In genomic region chr1:51072651-51073050, GRCh38 we compare ENCODE assay signal across 35 cellular contexts. TPM values are rescaled to one million over a fixed set of nuclear protein-coding genes. Genes with fewer than 3 reads are reported as not detected.
"Had no signal": no experiment of that assay in that cellular context is flagged by ENCODE, and none has a peak within 500 bp of the region (broad histone marks: within the 10 kb centered on the region; RNA-seq: fewer than 3 reads in every experiment).

No MANE protein-coding gene starts in this region.

- H3K4me2 ChIP-seq: neural progenitor cell, smooth muscle cell had no signal

- H3K36me3 ChIP-seq: neural progenitor cell, ovary, spleen, suprapubic skin, tibial artery, transverse colon, upper lobe of right lung, uterus had no signal

- H3K27ac ChIP-seq: neural progenitor cell, ovary, parathyroid adenoma, psoas muscle, skin epidermis, spleen, suprapubic skin, testis, tibial artery, transverse colon, upper lobe of right lung, uterus had no signal

- H3K27me3 ChIP-seq: neural progenitor cell, ovary, suprapubic skin, testis, tibial artery, upper lobe of right lung, uterus had no signal

- H3K9me3 Mint-ChIP-seq: natural killer cell; nephron; neural progenitor cell; stimulated activated memory B cell treated with anti-CD40 and anti-IgM and Interleukin-4, amounts not matched to agents 10 μg/mL and 1 μg/mL and 100 μg/mL, for 72 hours; stimulated activated naive CD8-positive, alpha-beta T cell treated with anti-CD3 and anti-CD28 coated beads, Interleukin-15, amount 100 ng/mL, for 72 hours; type B pancreatic cell had no signal

- DNase-seq: natural killer cell; occipital lobe; ovary; posterior cingulate gyrus; psoas muscle; spleen; stimulated activated CD4-positive, alpha-beta T cell treated with anti-CD3 and anti-CD28 coated beads, Interleukin-12 subunit alpha, Interleukin-12 subunit beta, amount 100 ng/mL, for 4 hours; stimulated activated CD4-positive, alpha-beta T cell treated with anti-CD3 and anti-CD28 coated beads, Interleukin-1b, Interleukin-23, amount 100 ng/mL, for 48 hours; stimulated activated CD4-positive, alpha-beta T cell treated with anti-CD3 and anti-CD28 coated beads, Interleukin-4, amount 100 ng/mL, for 1 hour; stimulated activated CD4-positive, alpha-beta T cell treated with anti-CD3 and anti-CD28 coated beads, Interleukin-4, amount 100 ng/mL, for 4 hours; stimulated activated CD8-positive, alpha-beta memory T cell treated with anti-CD3 and anti-CD28 coated beads, Interleukin-4, amount 100 ng/mL, for 48 hours; stimulated activated naive CD4-positive, alpha-beta T cell; stimulated activated naive CD8-positive, alpha-beta T cell treated with anti-CD3 and anti-CD28 coated beads, Interleukin-15, amount 100 ng/mL, for 72 hours; stimulated activated naive CD8-positive, alpha-beta T cell treated with anti-CD3 and anti-CD28 coated beads, Interleukin-15, Interleukin-2, amounts not matched to agents 100 U/mL and 50 U/mL, for 24 hours; substantia nigra; testis; upper lobe of right lung; uterus had no signal

- H3K4me3 Mint-ChIP-seq: natural killer cell; nephron; neural progenitor cell; stimulated activated memory B cell treated with anti-CD40 and anti-IgM and Interleukin-4, amounts not matched to agents 10 μg/mL and 1 μg/mL and 100 μg/mL, for 72 hours; stimulated activated naive CD8-positive, alpha-beta T cell treated with anti-CD3 and anti-CD28 coated beads, Interleukin-15, amount 100 ng/mL, for 72 hours; type B pancreatic cell had no signal

- H3K9me3 ChIP-seq: ovary, psoas muscle, spleen, suprapubic skin, testis, tibial artery, transverse colon, upper lobe of right lung, uterus had no signal

- H3K79me2 ChIP-seq: parathyroid adenoma had no signal

- H3K4me3 ChIP-seq: neural progenitor cell, ovary, psoas muscle, skin epidermis, smooth muscle cell, spleen, suprapubic skin, testis, tibial artery, transverse colon, upper lobe of right lung, uterus had no signal

- H3K36me3 Mint-ChIP-seq: natural killer cell; neural progenitor cell; stimulated activated memory B cell treated with anti-CD40 and anti-IgM and Interleukin-4, amounts not matched to agents 10 μg/mL and 1 μg/mL and 100 μg/mL, for 72 hours; type B pancreatic cell had no signal

- H3K4me1 Mint-ChIP-seq: natural killer cell; nephron; neural progenitor cell; stimulated activated memory B cell treated with anti-CD40 and anti-IgM and Interleukin-4, amounts not matched to agents 10 μg/mL and 1 μg/mL and 100 μg/mL, for 72 hours; stimulated activated naive CD8-positive, alpha-beta T cell treated with anti-CD3 and anti-CD28 coated beads, Interleukin-15, amount 100 ng/mL, for 72 hours had no signal

- H2AFZ ChIP-seq: neural progenitor cell, parathyroid adenoma had no signal

- H3K4me1 ChIP-seq: neural progenitor cell, parathyroid adenoma, psoas muscle, spleen, suprapubic skin, testis, tibial artery, transverse colon, upper lobe of right lung, uterus had no signal

- ATAC-seq: natural killer cell; psoas muscle; right cardiac atrium; sciatic nerve; stimulated activated memory B cell treated with anti-CD40 and anti-IgM and Interleukin-4, amounts not matched to agents 10 μg/mL and 1 μg/mL and 100 μg/mL, for 72 hours; stimulated activated naive CD8-positive, alpha-beta T cell treated with anti-CD3 and anti-CD28 coated beads, Interleukin-15, amount 100 ng/mL, for 72 hours; stimulated activated naive CD8-positive, alpha-beta T cell treated with anti-CD3 and anti-CD28 coated beads, Interleukin-15, Interleukin-2, amounts not matched to agents 100 U/mL and 50 U/mL, for 24 hours; upper lobe of right lung had no signal

- H3K27ac Mint-ChIP-seq: natural killer cell; nephron; neural progenitor cell; progenitor cell of endocrine pancreas; stimulated activated memory B cell treated with anti-CD40 and anti-IgM and Interleukin-4, amounts not matched to agents 10 μg/mL and 1 μg/mL and 100 μg/mL, for 72 hours; stimulated activated naive CD8-positive, alpha-beta T cell treated with anti-CD3 and anti-CD28 coated beads, Interleukin-15, amount 100 ng/mL, for 72 hours; type B pancreatic cell had no signal

RNA-seq across cellular contexts. Expression of gene C1orf185, which starts 29.4 kb away (rescaled TPM):
- total RNA-seq: natural killer cell, occipital lobe, osteoblast, ovary, progenitor cell of endocrine pancreas, psoas muscle, right cardiac atrium, sciatic nerve, smooth muscle cell, spleen, suprapubic skin, transverse colon, upper lobe of right lung, urinary bladder, uterus had no signal
- polyA plus RNA-seq: neural cell, ovary, psoas muscle, right cardiac atrium, smooth muscle cell, spleen, thymus, urinary bladder had no signal
